In genomic region chr15:78761475-78761874, GRCh38 we compare ENCODE assay signal across 8 cellular contexts. TPM values are rescaled to one million over a fixed set of nuclear protein-coding genes. Genes with fewer than 3 reads are reported as not detected.
A peak's percentile ranks its signal among the peaks of the same experiment; 100 is the strongest.
DNase-seq lines count a peak whose midpoint lies in the region; ATAC-seq and TF ChIP-seq lines count a peak whose summit lies in the region.
"Not testable (repeated sequence)": the region's sequence is repeated elsewhere in the genome, so short reads cannot be mapped to it uniquely, and the experiment has no call there.

No MANE protein-coding gene starts in this region.

- H3K27ac Mint-ChIP-seq in central memory CD8-positive, alpha-beta T cell (ENCODE audit: low read depth), result peak overlapping the region; percentile 84
- H3K27ac Mint-ChIP-seq in natural killer cell, result peak overlapping the region; percentile 77 to 91

- not testable (repeated sequence) for TF ChIP-seq CTCF in natural killer cell (IDR thresholded peaks at IDR 0.05)

- H3K9me3 Mint-ChIP-seq in central memory CD8-positive, alpha-beta T cell; natural killer cell: not testable (repeated sequence)

- DNase-seq in ELR (ENCODE audit: low read depth) (peak; percentile 7), RPMI8226 (peak; percentile 49), natural killer cell (peak; percentile 57)
- DNase-seq in activated CD8-positive, alpha-beta memory T cell treated with anti-CD3 and anti-CD28 coated beads, Interleukin-2, amount 50 U/mL, for 24 hours (ENCODE audit: extremely low read depth), result peak; percentile 27
- peak; percentile 44 to 71 for DNase-seq in central memory CD8-positive, alpha-beta T cell (ENCODE audit: low spot score in 2 of 2)
- peak; percentile 37 to 40 for DNase-seq in stimulated activated CD8-positive, alpha-beta memory T cell treated with anti-CD3 and anti-CD28 coated beads, Interleukin-2, amount 100 ng/mL, for 1 hour (ENCODE audit: low read depth in 2 of 2)

- H3K4me3 Mint-ChIP-seq in central memory CD8-positive, alpha-beta T cell, result peak overlapping the region; percentile 55
- peak overlapping the region; percentile 55 for H3K4me3 Mint-ChIP-seq in natural killer cell

- H3K27me3 Mint-ChIP-seq in central memory CD8-positive, alpha-beta T cell; natural killer cell (ENCODE audit: low read depth in 2 of 2): not testable (repeated sequence)

- intact Hi-C loops in natural killer cell (cut with micrococcal nuclease), result not testable (repeated sequence)

- not testable (repeated sequence) for H3K36me3 Mint-ChIP-seq in central memory CD8-positive, alpha-beta T cell (ENCODE audit: insufficient read depth); natural killer cell

- H3K4me1 Mint-ChIP-seq in central memory CD8-positive, alpha-beta T cell, result peaks cover 26% of the 10 kb centered on the region
- H3K4me1 Mint-ChIP-seq in natural killer cell, result peaks cover 23 to 35% of the 10 kb centered on the region in 2 donors

- ATAC-seq in GM19452 (IDR thresholded peaks at IDR 0.05; ENCODE audit: unreplicated experiment) (peak; percentile 47), HG03175 (IDR thresholded peaks at IDR 0.05; ENCODE audit: unreplicated experiment) (peak; percentile 47), natural killer cell (peak; percentile 91 to 94 (median 93))
- peak; percentile 96 for ATAC-seq in central memory CD8-positive, alpha-beta T cell (replicated peaks; ENCODE audit: extremely low read depth, poor library complexity, severe bottlenecking)

RNA-seq across cellular contexts. Expression of gene ADAMTS7, which starts 49.8 kb away (rescaled TPM):
- under 1 TPM in 2 of 3 donors, not detected in 1; 0.10 to 0.16 TPM for total RNA-seq in natural killer cell

Comparison
In these comparisons a context has a peak if more than half of its experiments do, and no peak if none do; other contexts are left out.
1. Peak in every context shown above with its lines: DNase-seq and ATAC-seq.
2. DNase-seq: peak in every context shown above with its lines; median percentile 58 in central memory CD8-positive, alpha-beta T cell; 57 in natural killer cell; 49 in RPMI8226; 38 in stimulated activated CD8-positive, alpha-beta memory T cell treated with anti-CD3 and anti-CD28 coated beads, Interleukin-2, amount 100 ng/mL, for 1 hour; 27 in activated CD8-positive, alpha-beta memory T cell treated with anti-CD3 and anti-CD28 coated beads, Interleukin-2, amount 50 U/mL, for 24 hours; 7 in ELR.